Comparison of ENCODE assay signal across 8 cellular contexts in genomic region chr17:1908699-1909309, GRCh38.
DNase-seq lines count a peak whose midpoint lies in the region; ATAC-seq and TF ChIP-seq lines count a peak whose summit lies in the region.

No MANE protein-coding gene starts in this region.

- H3K9me3 ChIP-seq in right cardiac atrium (ENCODE audit: control insufficient read depth, low read length) = no peaks in the 10 kb centered on the region
- no peaks in the 10 kb centered on the region for H3K9me3 ChIP-seq in psoas muscle

- ATAC-seq in right cardiac atrium (peak; percentile 81 to 85), psoas muscle (peak; percentile 73 to 82 (median 76)), HG02610 (IDR thresholded peaks at IDR 0.05; ENCODE audit: unreplicated experiment) (no peak), GM21723 (IDR thresholded peaks at IDR 0.05; ENCODE audit: unreplicated experiment) (no peak)

- intact Hi-C loops in right cardiac atrium (cut with DNase I) (loop anchor here in 3 of 4 donors (2.0 kb wide), 2 partner anchors 118 to 120 kb away; no protein-coding TSS in a partner anchor), psoas muscle (cut with DNase I) (loop anchor here (1.0 to 2.0 kb wide), 2 partner anchors 117 to 118 kb away; no protein-coding TSS in a partner anchor)

- peak; percentile 73 for TF ChIP-seq CTCF in psoas muscle (IDR thresholded peaks at IDR 0.05)

- H3K4me3 ChIP-seq in right cardiac atrium (ENCODE audit: low read length) (peak overlapping the region; percentile 33), psoas muscle (peak overlapping the region; percentile 59)

- peak; percentile 83 for DNase-seq in EH (ENCODE audit: low read depth)
- DNase-seq in LoVo (ENCODE audit: low spot score) = peak; percentile 59
- peak; percentile 68 for DNase-seq in RPMI8226
- DNase-seq in right cardiac atrium = peak; percentile 52 to 79 (median 65)
- peak; percentile 37 to 66 for DNase-seq in psoas muscle

- WGBS in right cardiac atrium = 3% methylated on average over 22 of the region's 22 CpGs
- 4 to 6% (median 4%) methylated on average over 22 of the region's 22 CpGs for WGBS in psoas muscle, 3 donors

- H3K36me3 ChIP-seq in psoas muscle (ENCODE audit: insufficient read depth in 1 of 2, low read depth in 1 of 2) = no peaks in the 10 kb centered on the region

- H3K27ac ChIP-seq in angular gyrus (ENCODE audit: low read depth, low read length) (peak overlapping the region; percentile 75), right cardiac atrium (ENCODE audit: low read length) (no peak overlapping the region), psoas muscle (peak overlapping the region; percentile 42)

- H3K4me1 ChIP-seq in right cardiac atrium (ENCODE audit: control insufficient read depth, insufficient read depth, low read length) (peaks cover 5% of the 10 kb centered on the region), psoas muscle (peaks cover 35% of the 10 kb centered on the region)

- H3K27me3 ChIP-seq in right cardiac atrium (ENCODE audit: control insufficient read depth, insufficient read depth) = no peaks in the 10 kb centered on the region
- H3K27me3 ChIP-seq in psoas muscle (ENCODE audit: insufficient read depth in 3 of 3, low read length in 2 of 3) = no peaks in the 10 kb centered on the region

Comparison
In these comparisons a context has a peak if more than half of its experiments do, and no peak if none do; other contexts are left out.
1. ATAC-seq: peak in right cardiac atrium (2 of 2) and psoas muscle (4 of 4); none in HG02610 (single experiment) and GM21723 (single experiment).
2. Peak in every context shown above with its lines, with median percentiles within 50 percentile points of each other: DNase-seq.